In the genomic region with DNA sequence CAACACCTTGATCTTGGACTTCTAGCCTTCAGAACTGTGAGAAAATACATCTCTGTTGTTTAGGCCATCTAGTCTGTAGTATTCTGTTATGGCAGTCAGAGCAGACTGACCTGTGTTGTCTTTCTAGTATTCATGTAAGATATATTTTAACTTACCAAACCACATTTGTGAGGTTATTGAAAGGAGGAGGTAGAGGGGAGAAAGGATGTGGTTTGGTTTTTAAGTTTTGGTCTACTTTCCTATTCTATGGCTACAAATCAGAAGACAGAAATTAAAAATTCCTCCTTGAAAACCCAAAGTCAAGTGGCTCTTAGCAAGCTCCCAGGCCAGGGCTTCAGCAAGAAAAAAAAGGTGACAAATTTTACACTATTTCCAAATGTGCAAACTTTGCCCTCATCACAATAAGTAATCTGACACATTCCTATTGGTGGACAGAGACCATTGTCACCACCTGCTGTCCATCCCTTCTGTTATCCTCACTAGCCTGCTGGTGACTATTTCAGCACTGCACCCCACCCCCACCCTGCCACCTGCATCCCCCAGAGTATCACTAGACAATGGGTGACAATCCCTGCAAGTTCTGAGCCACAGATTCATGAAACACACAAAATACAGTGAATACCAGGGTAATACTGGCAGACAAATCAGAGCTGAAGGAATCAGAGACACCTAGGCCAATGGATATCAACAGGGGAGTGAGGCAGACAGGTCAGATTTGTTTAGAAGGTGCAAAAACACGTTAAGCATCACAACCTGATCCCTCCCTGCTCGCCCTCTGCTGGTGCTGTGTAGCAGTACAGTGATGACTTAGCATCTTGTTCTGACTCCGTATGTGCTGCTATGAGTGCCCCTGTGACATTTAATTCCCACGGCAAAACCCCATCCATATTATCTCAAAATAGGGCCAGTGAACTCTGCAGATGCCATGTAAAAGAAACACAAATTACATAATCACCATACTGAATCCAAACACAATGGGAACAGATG, we compare ENCODE assay signal across 7 cellular contexts.
DNase-seq lines count a peak whose midpoint lies in the region; ATAC-seq and TF ChIP-seq lines count a peak whose summit lies in the region.

No MANE protein-coding gene starts in this region.

- ATAC-seq in GM21737 (IDR thresholded peaks at IDR 0.05; ENCODE audit: unreplicated experiment) (peak; percentile 87), sciatic nerve (no peak)

- peak; percentile 17 to 25 for DNase-seq in Kasumi-1 (lab: John Stamatoyannopoulos, UW)
- DNase-seq in activated CD4-positive, alpha-beta T cell treated with anti-CD3 and anti-CD28 coated beads, Interleukin-2, amount 50 U/mL, for 1 hour = peak; percentile 45
- DNase-seq in epithelial cell of esophagus (ENCODE audit: low read depth) = peak; percentile 57
- DNase-seq in renal cortical epithelial cell (ENCODE audit: low read depth) = peak; percentile 14
- DNase-seq in sciatic nerve (ENCODE audit: low spot score) = no peak

- TF ChIP-seq CTCF in GM12875 (IDR thresholded peaks at IDR 0.05; ENCODE audit: borderline replicate concordance, insufficient read depth, low read depth, low read length) = peak; percentile 77
- peak; percentile 78 for TF ChIP-seq CTCF in epithelial cell of esophagus (IDR thresholded peaks at IDR 0.05; ENCODE audit: insufficient read depth, low read depth, low read length, missing control alignments)

- H3K4me3 ChIP-seq in GM12875 (ENCODE audit: low read depth, low read length) (no peak overlapping the region), epithelial cell of esophagus (ENCODE audit: low read length) (no peak overlapping the region)

- intact Hi-C loops in sciatic nerve (cut with DNase I) = no loop called here
